In the genomic region with DNA sequence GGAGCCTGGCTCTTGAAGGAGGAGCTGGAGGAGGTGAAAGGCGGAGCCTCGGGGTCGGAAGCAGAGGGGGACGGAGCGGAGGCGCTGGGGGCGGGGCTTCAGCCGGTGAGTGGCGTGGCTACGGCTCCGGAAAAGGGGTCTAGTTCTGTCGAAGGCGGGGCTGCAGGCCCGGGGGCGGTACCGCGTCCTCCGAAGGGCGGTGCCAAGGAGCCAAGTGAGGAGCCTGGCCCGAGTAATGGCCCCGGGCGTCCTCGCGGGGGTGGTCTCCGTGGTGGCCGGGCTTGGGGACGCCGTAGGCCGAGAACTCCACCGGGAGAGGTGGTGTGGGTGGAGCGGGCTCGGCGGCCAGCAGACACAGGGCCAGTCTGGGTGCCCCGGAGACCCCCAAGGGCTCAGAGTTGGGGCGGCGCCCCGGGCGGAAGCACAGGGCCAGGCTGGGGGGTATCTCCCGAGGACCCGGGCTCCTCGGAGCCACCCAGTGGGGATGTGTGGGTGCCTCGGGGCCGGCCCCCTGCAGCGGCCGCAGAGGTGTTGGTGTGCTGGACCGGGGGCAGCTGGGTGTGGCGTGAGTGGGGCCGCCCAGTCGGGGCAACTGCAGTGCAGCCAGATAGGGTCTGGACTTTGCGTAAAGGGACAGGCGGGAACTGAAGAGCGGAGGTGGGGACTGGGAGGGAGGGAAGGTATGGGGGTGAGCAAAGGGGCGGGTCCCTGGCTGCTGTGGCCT, we compare ENCODE assay signal across 8 cellular contexts. TPM values are rescaled to one million over a fixed set of nuclear protein-coding genes. Genes with fewer than 3 reads are reported as not detected.
A peak's percentile ranks its signal among the peaks of the same experiment; 100 is the strongest.
DNase-seq lines count a peak whose midpoint lies in the region; ATAC-seq and TF ChIP-seq lines count a peak whose summit lies in the region.

No MANE protein-coding gene starts in this region.

- H3K4me1 ChIP-seq in aorta (ENCODE audit: control insufficient read depth in 1 of 2, insufficient read depth in 2 of 2, low read length in 2 of 2): no peaks in the 10 kb centered on the region

- no peak for TF ChIP-seq CTCF in GM13976 (IDR thresholded peaks at IDR 0.05; ENCODE audit: borderline replicate concordance, control extremely low read depth, extremely low read depth, insufficient read depth, missing control alignments)

- peak overlapping the region in 1 of 2 donors; percentile 30 for H3K27ac ChIP-seq in aorta (ENCODE audit: low read depth in 1 of 2, low read length in 2 of 2)

- peak; percentile 59 for ATAC-seq in HG02870 (IDR thresholded peaks at IDR 0.05; ENCODE audit: unreplicated experiment)
- ATAC-seq in aorta (ENCODE audit: low FRiP score): peak; percentile 3

- 1% methylated on average over 43 to 53 of the region's 53 CpGs for WGBS in aorta, 2 donors

- H3K27me3 ChIP-seq in aorta (ENCODE audit: control insufficient read depth in 1 of 2, insufficient read depth in 2 of 2, low read length in 1 of 2): no peaks in the 10 kb centered on the region

- peaks cover 0 to 2% of the 10 kb centered on the region in 2 donors for H3K36me3 ChIP-seq in aorta (ENCODE audit: control insufficient read depth in 1 of 2, insufficient read depth in 2 of 2, low read length in 1 of 2)

- intact Hi-C loops in aorta (cut with DNase I): loop anchor here in 1 of 2 donors (1.0 kb wide), 1 partner anchor 29 kb away; no protein-coding TSS in a partner anchor

- peak overlapping the region; percentile 74 to 84 for H3K4me3 ChIP-seq in aorta (ENCODE audit: low read length in 2 of 2)

- DNase-seq in GM13976 (ENCODE audit: low spot score): peak; percentile 97
- DNase-seq in NCI-H146 treated with DMSO at 0.1 percent for 48 hours (lab: John Stamatoyannopoulos, UW; ENCODE audit: unreplicated experiment): peak; percentile 97
- peak; percentile 99 to 100 (median 99) for DNase-seq in T-helper 1 cell
- peak; percentile 98 for DNase-seq in amniotic stem cell (lab: John Stamatoyannopoulos, UW)
- peak; percentile 97 for DNase-seq in hepatic stellate cell (ENCODE audit: low spot score)
- DNase-seq in renal cortical epithelial cell (ENCODE audit: low read depth): peak; percentile 92
- peak; percentile 100 for DNase-seq in aorta

- H3K9me3 ChIP-seq in aorta (ENCODE audit: control insufficient read depth, low read length): no peaks in the 10 kb centered on the region

- in situ Hi-C loops in GM13976 (cut with MboI; ENCODE audit: low sequenced_read_pairs, unreplicated experiment): no loop called here

RNA-seq across cellular contexts. Expression of a gene that starts 0.7 kb away (rescaled TPM):
- total RNA-seq in renal cortical epithelial cell (57.5 and 64.3 TPM in 2 replicates), aorta (10 to 100 TPM; 50.2 to 52.6 TPM)
- polyA plus RNA-seq in aorta: 100 to 1,000 TPM; 122 to 298 TPM

RNA-seq across cellular contexts. Expression of a gene that starts 5.2 kb away (rescaled TPM):
- total RNA-seq in renal cortical epithelial cell (131 and 369 TPM in 2 replicates), aorta (100 to 1,000 TPM; 110 to 146 TPM)
- 100 to 1,000 TPM; 129 to 145 TPM for polyA plus RNA-seq in aorta

RNA-seq across cellular contexts. Expression of a gene that starts 7.2 kb away (rescaled TPM):
- total RNA-seq in renal cortical epithelial cell (6.1 and 14.7 TPM in 2 replicates), aorta (100 to 1,000 TPM; 131 to 208 TPM)
- polyA plus RNA-seq in aorta: 100 to 1,000 TPM; 191 to 206 TPM

RNA-seq across cellular contexts. Expression of a gene that starts 9.7 kb away (rescaled TPM):
- 29.7 and 44.3 TPM in 2 replicates for total RNA-seq in renal cortical epithelial cell
- 10 to 100 TPM; 29.4 to 32.3 TPM for total RNA-seq in aorta
- 10 to 100 TPM; 16.9 to 27.2 TPM for polyA plus RNA-seq in aorta

RNA-seq across cellular contexts. Expression of a gene that starts 11.2 kb away (rescaled TPM):
- 2.6 and 9.2 TPM in 2 replicates for total RNA-seq in renal cortical epithelial cell
- 10 to 100 TPM; 15.0 to 27.4 TPM for total RNA-seq in aorta
- polyA plus RNA-seq in aorta: 10 to 100 TPM; 26.2 to 97.9 TPM
